Comparison of ENCODE assay signal across 24 cellular contexts in genomic region chr15:79066391-79067090, GRCh38. TPM values are rescaled to one million over a fixed set of nuclear protein-coding genes. Genes with fewer than 3 reads are reported as not detected.
DNase-seq lines count a peak whose midpoint lies in the region; FAIRE-seq and TF ChIP-seq lines count a peak whose summit lies in the region.
"Had no signal": no experiment of that assay in that cellular context is flagged by ENCODE, and none has a peak within 500 bp of the region (broad histone marks: within the 10 kb centered on the region; RNA-seq: fewer than 3 reads in every experiment).

No MANE protein-coding gene starts in this region.

- DNase-seq in OCI-LY7 (ENCODE audit: low spot score): no peak
- no peak for DNase-seq in caudate nucleus (lab: John Stamatoyannopoulos, UW)
- peak; percentile 63 for DNase-seq in spleen
- no peak for DNase-seq in NOMO-1 (lab: John Stamatoyannopoulos, UW; ENCODE audit: unreplicated experiment in 2 of 2)
- DNase-seq in activated CD4-positive, alpha-beta T cell treated with anti-CD3 and anti-CD28 coated beads, Interleukin-2, amount 50 U/mL, for 48 hours: no peak
- no peak for DNase-seq in GM12892 (ENCODE audit: insufficient read length)
- no peak for DNase-seq in NCI-H2107 treated with DMSO at 0.1 percent for 48 hours (lab: John Stamatoyannopoulos, UW; ENCODE audit: unreplicated experiment)
- DNase-seq: AML-193; CD4-positive, alpha-beta T cell; DMS79; EL; GDM1; HCEC 1CT; NCI-H2029; NCI-H2227 treated with DMSO at 0.1 percent for 48 hours; NCI-H526 treated with DMSO at 0.1 percent for 48 hours; SHP77 treated with DMSO at 0.1 percent for 48 hours had no signal

- no TSS peak for BruUV-seq in OCI-LY7 (replicated peaks; lab: Mats Ljungman, UMichigan)

- H3K9me3 ChIP-seq in OCI-LY7 (ENCODE audit: low read length): no peaks in the 10 kb centered on the region
- H3K9me3 ChIP-seq in neural cell (ENCODE audit: low read length): no peaks in the 10 kb centered on the region
- H3K9me3 ChIP-seq in spleen: no peaks in the 10 kb centered on the region
- H3K9me3 ChIP-seq: A549; BLaER1 treated with 17β-estradiol and CSF1 and Interleukin-3, amounts not matched to agents 10 nM and 100 nM had no signal

- H3K4me1 ChIP-seq in OCI-LY7 (ENCODE audit: insufficient read depth, low read length, poor library complexity, severe bottlenecking) (no peaks in the 10 kb centered on the region), spleen (no peaks in the 10 kb centered on the region)
- H3K4me1 ChIP-seq: A549 had no signal

- H4K20me1 ChIP-seq in OCI-LY7 (ENCODE audit: insufficient read depth, low read length) (no peaks in the 10 kb centered on the region), neural cell (ENCODE audit: insufficient read depth) (no peaks in the 10 kb centered on the region)
- H4K20me1 ChIP-seq: BLaER1 treated with 17β-estradiol and CSF1 and Interleukin-3, amounts not matched to agents 10 nM and 100 nM had no signal

- 49 to 80% (median 72%) methylated on average over 6 of the region's 6 CpGs for WGBS in spleen, 5 donors

- TF ChIP-seq POLR2A in spleen (IDR thresholded peaks at IDR 0.05) (no peak), GM12892 (IDR thresholded peaks at IDR 0.05; ENCODE audit: low read depth, low read length) (no peak)

- no peaks in the 10 kb centered on the region for H3K36me3 ChIP-seq in OCI-LY7 (ENCODE audit: insufficient read depth, low read length)
- H3K36me3 ChIP-seq in neural cell (ENCODE audit: insufficient read depth, low read length): no peaks in the 10 kb centered on the region
- H3K36me3 ChIP-seq in spleen: no peaks in the 10 kb centered on the region
- H3K36me3 ChIP-seq: BLaER1 treated with 17β-estradiol and CSF1 and Interleukin-3, amounts not matched to agents 10 nM and 100 nM had no signal

- no peak for TF ChIP-seq EP300 in neural cell (conservative IDR thresholded peaks at IDR 0.05; ENCODE audit: poor library complexity, severe bottlenecking)

- H3K9ac ChIP-seq in neural cell (ENCODE audit: low read length): peak overlapping the region; percentile 35
- H3K9ac ChIP-seq: BLaER1 treated with 17β-estradiol and CSF1 and Interleukin-3, amounts not matched to agents 10 nM and 100 nM; KMS-11 had no signal

- no peaks in the 10 kb centered on the region for H3K79me2 ChIP-seq in OCI-LY7 (ENCODE audit: insufficient read depth, low read depth, low read length)
- H3K79me2 ChIP-seq in neural cell (replicated peaks; ENCODE audit: insufficient read depth, low read length): no peaks in the 10 kb centered on the region

- no peaks in the 10 kb centered on the region for H3F3A ChIP-seq in neural cell (ENCODE audit: insufficient read depth, low read length, poor library complexity, severe bottlenecking)

- no peak for TF ChIP-seq RAD21 in neural cell (conservative IDR thresholded peaks at IDR 0.05)

- H3K9me2 ChIP-seq in OCI-LY7 (ENCODE audit: insufficient read depth, low read length): no peaks in the 10 kb centered on the region
- no peaks in the 10 kb centered on the region for H3K9me2 ChIP-seq in neural cell (ENCODE audit: insufficient read depth, low read length)

- TF ChIP-seq CTCF in OCI-LY7 (conservative IDR thresholded peaks at IDR 0.05; ENCODE audit: low read length) (no peak), neural cell (IDR thresholded peaks at IDR 0.05; ENCODE audit: poor library complexity, severe bottlenecking) (no peak), spleen (IDR thresholded peaks at IDR 0.05 in 8 of 11, conservative IDR thresholded peaks at IDR 0.05 in 3 of 11) (no peak)

- H3K27me3 ChIP-seq in neural cell (ENCODE audit: insufficient read depth, low read depth, low read length) (no peaks in the 10 kb centered on the region), spleen (replicated peaks in 1 of 7) (peaks cover 0 to 6% (median 0%) of the 10 kb centered on the region in 7 donors)
- H3K27me3 ChIP-seq: BLaER1 treated with 17β-estradiol and CSF1 and Interleukin-3, amounts not matched to agents 10 nM and 100 nM had no signal

- no peak for FAIRE-seq in GM12892 (lab: Jason Lieb, UNC)
- FAIRE-seq: A549, GM12878, H1 had no signal

- H3K27ac ChIP-seq in OCI-LY7 (ENCODE audit: low read depth, low read length, poor library complexity, severe bottlenecking) (no peak overlapping the region), caudate nucleus (ENCODE audit: low read depth, low read length) (peak overlapping the region; percentile 29), neural cell (ENCODE audit: low read length) (peak overlapping the region; percentile 86), spleen (no peak overlapping the region)
- H3K27ac ChIP-seq: A549; BLaER1 treated with 17β-estradiol and CSF1 and Interleukin-3, amounts not matched to agents 10 nM and 100 nM; KMS-11 had no signal

- no peak overlapping the region for H3K4me3 ChIP-seq in OCI-LY7 (ENCODE audit: low read depth, low read length, poor library complexity, severe bottlenecking)
- peak overlapping the region; percentile 47 for H3K4me3 ChIP-seq in neural cell (ENCODE audit: low read length)
- H3K4me3 ChIP-seq in spleen: no peak overlapping the region
- H3K4me3 ChIP-seq: A549; BLaER1 treated with 17β-estradiol and CSF1 and Interleukin-3, amounts not matched to agents 10 nM and 100 nM; GM12878 had no signal

- H2AFZ ChIP-seq in OCI-LY7 (ENCODE audit: low read length) (no peak overlapping the region), neural cell (ENCODE audit: low read depth, low read length) (no peak overlapping the region)

- H3K4me2 ChIP-seq in OCI-LY7 (ENCODE audit: low read length) (0 out of 2 replicates have a peak overlapping the region, but pooled peaks have one; percentile 27), neural cell (ENCODE audit: low read length) (no peak overlapping the region)
- H3K4me2 ChIP-seq: A549, KMS-11 had no signal

- CTCF ChIA-PET in OCI-LY7 (lab: Charles Lee; ENCODE audit: unreplicated experiment): no interaction called here

- POLR2A ChIA-PET in OCI-LY7 (lab: Charles Lee): interaction anchor here (0.5 kb wide), 1 partner anchor 29 kb away, joined by 3 read pairs; no protein-coding TSS in a partner anchor

- intact Hi-C loops in OCI-LY7 (cut with micrococcal nuclease; ENCODE audit: unreplicated experiment) (no loop called here), spleen (cut with DNase I; ENCODE audit: low total_unique reads) (no loop called here)

TF ChIP-seq in neural cell, 6 proteins besides CTCF, POLR2A, EP300 and RAD21:
- TF ChIP-seq REST (IDR thresholded peaks at IDR 0.05; ENCODE audit: borderline replicate concordance) (no peak), EZH2 (IDR thresholded peaks at IDR 0.05; ENCODE audit: borderline replicate concordance, insufficient read depth, low read length, poor library complexity, severe bottlenecking) (no peak), SMC3 (conservative IDR thresholded peaks at IDR 0.05; ENCODE audit: poor library complexity) (no peak), TAF1 (IDR thresholded peaks at IDR 0.05; ENCODE audit: low read depth) (no peak), POLR2AphosphoS5 (IDR thresholded peaks at IDR 0.05) (no peak), MXI1 (conservative IDR thresholded peaks at IDR 0.05; ENCODE audit: poor library complexity, severe bottlenecking) (no peak)

RNA-seq across cellular contexts. Expression of gene RASGRF1, which starts 24.0 kb away (rescaled TPM):
- 3.0 and 3.9 TPM in 2 replicates for total RNA-seq in OCI-LY7 (2014; rRNA removed; shearing (Covaris generic))
- total RNA-seq in OCI-LY7 (2022) (4.5 and 7.3 TPM in 2 replicates), spleen (1 to 10 TPM; 1.3 to 3.4 (median 2.0) TPM)
- polyA plus RNA-seq in neural cell (11.0 and 17.0 TPM in 2 replicates), spleen (1 to 10 TPM in 1 of 3 donors, under 1 TPM in 2; 0.50 to 1.4 (median 0.57) TPM)
- 33.1 and 38.5 TPM in 2 replicates for polyA minus RNA-seq in neural cell
- polyA plus RNA-seq in GM12892 (2012; ENCODE audit: missing spikeins): 4.3 TPM
- total RNA-seq: CD4-positive, alpha-beta T cell; NCI-H460 had no signal

Comparison
In these comparisons a context has a peak if more than half of its experiments do, and no peak if none do; other contexts are left out.
1. H3K27ac ChIP-seq: peak in caudate nucleus (single experiment) and neural cell (single experiment); none in OCI-LY7 (single experiment) and spleen (0 of 8).